Comparison of ENCODE assay signal across 23 cellular contexts in the genomic region with DNA sequence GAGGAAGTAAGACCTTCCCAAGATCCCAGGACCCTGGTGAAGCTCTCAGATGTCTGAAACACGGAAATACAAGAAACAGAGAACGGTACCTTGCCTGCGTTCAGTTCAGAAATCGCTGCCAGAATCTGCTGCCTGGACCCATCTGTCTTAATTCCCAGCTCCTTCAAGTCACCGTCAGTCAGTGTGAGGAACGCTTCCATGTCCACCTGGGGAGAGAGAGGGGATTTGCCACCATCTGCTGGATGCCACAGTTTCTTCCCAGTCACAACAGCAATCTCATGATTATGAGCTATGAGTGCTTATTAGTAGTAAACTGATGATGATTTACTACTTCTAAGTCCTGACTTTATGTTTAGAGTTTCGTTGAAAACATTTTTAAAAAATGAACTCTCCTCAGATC. TPM values are rescaled to one million over a fixed set of nuclear protein-coding genes. Genes with fewer than 3 reads are reported as not detected.
"Had no signal": no experiment of that assay in that cellular context is flagged by ENCODE, and none has a peak within 500 bp of the region (broad histone marks: within the 10 kb centered on the region; RNA-seq: fewer than 3 reads in every experiment).

No MANE protein-coding gene starts in this region.

- H3K4me1 Mint-ChIP-seq: naive B cell; nephron; stimulated activated memory B cell treated with anti-CD40 and anti-IgM and Interleukin-4, amounts not matched to agents 10 μg/mL and 1 μg/mL and 100 μg/mL, for 72 hours had no signal

- FAIRE-seq: endometrium, frontal cortex had no signal

- H3K4me3 Mint-ChIP-seq: naive B cell; nephron; stimulated activated memory B cell treated with anti-CD40 and anti-IgM and Interleukin-4, amounts not matched to agents 10 μg/mL and 1 μg/mL and 100 μg/mL, for 72 hours; stimulated activated naive CD8-positive, alpha-beta T cell treated with anti-CD3 and anti-CD28 coated beads, Interleukin-15, Interleukin-2, amounts not matched to agents 100 ng/mL and 50 ng/mL, for 24 hours had no signal

- H3K27me3 ChIP-seq: heart left ventricle, spleen, tibial artery, upper lobe of left lung had no signal

- H3K27me3 Mint-ChIP-seq: naive B cell; stimulated activated memory B cell treated with anti-CD40 and anti-IgM and Interleukin-4, amounts not matched to agents 10 μg/mL and 1 μg/mL and 100 μg/mL, for 72 hours; stimulated activated naive CD8-positive, alpha-beta T cell treated with anti-CD3 and anti-CD28 coated beads, Interleukin-15, Interleukin-2, amounts not matched to agents 100 ng/mL and 50 ng/mL, for 24 hours had no signal

- H3K4me1 ChIP-seq: heart left ventricle, psoas muscle, spleen, tibial artery, upper lobe of left lung had no signal

- DNase-seq: effector memory CD4-positive, alpha-beta T cell; heart left ventricle; hippocampal formation; left colon; left ventricle myocardium superior; mesenchymal stem cell; naive B cell; psoas muscle; stimulated activated CD4-positive, alpha-beta T cell treated with anti-CD3 and anti-CD28 coated beads, Interleukin-15, amount 100 ng/mL, for 24 hours; stimulated activated CD4-positive, alpha-beta T cell treated with anti-CD3 and anti-CD28 coated beads, Interleukin-1b, Interleukin-23, amount 100 ng/mL, for 48 hours; stimulated activated CD4-positive, alpha-beta T cell treated with anti-CD3 and anti-CD28 coated beads, Interleukin-4, amount 100 ng/mL, for 24 hours; tibial artery; upper lobe of left lung had no signal

- H3K9me3 Mint-ChIP-seq: nephron; stimulated activated naive CD8-positive, alpha-beta T cell treated with anti-CD3 and anti-CD28 coated beads, Interleukin-15, Interleukin-2, amounts not matched to agents 100 ng/mL and 50 ng/mL, for 24 hours had no signal

- H3K9me3 ChIP-seq: heart left ventricle, psoas muscle, tibial artery, upper lobe of left lung had no signal

- H3K27ac Mint-ChIP-seq: naive B cell; nephron; stimulated activated memory B cell treated with anti-CD40 and anti-IgM and Interleukin-4, amounts not matched to agents 10 μg/mL and 1 μg/mL and 100 μg/mL, for 72 hours; stimulated activated naive CD8-positive, alpha-beta T cell treated with anti-CD3 and anti-CD28 coated beads, Interleukin-15, Interleukin-2, amounts not matched to agents 100 ng/mL and 50 ng/mL, for 24 hours had no signal

- ATAC-seq: esophagus mucosa; heart left ventricle; left colon; left ventricle myocardium superior; psoas muscle; sciatic nerve; stimulated activated memory B cell treated with anti-CD40 and anti-IgM and Interleukin-4, amounts not matched to agents 10 μg/mL and 1 μg/mL and 100 μg/mL, for 72 hours had no signal

- H3K4me3 ChIP-seq: heart left ventricle, lung, psoas muscle, spleen, tibial artery, upper lobe of left lung had no signal

- H3K27ac ChIP-seq: heart left ventricle, psoas muscle, spleen, tibial artery, upper lobe of left lung had no signal

RNA-seq across cellular contexts. Expression of a gene that starts 36.7 kb away (rescaled TPM):
- total RNA-seq: esophagus mucosa, left colon, omental fat pad had no signal
